In genomic region chr3:185309309-185309708, GRCh38 we compare ENCODE assay signal across 1 cellular context.
TF ChIP-seq lines count a peak whose summit lies in the region.

No MANE protein-coding gene starts in this region.

TF ChIP-seq in HepG2, 621 proteins besides CTCF, POLR2A, EP300 and RAD21 (continued from another document and continues in another):
- TF ChIP-seq TIGD3 (CRISPR knock-in tag; IDR thresholded peaks at IDR 0.05; ENCODE audit: borderline replicate concordance) (no peak), ZNF557 (CRISPR knock-in tag; IDR thresholded peaks at IDR 0.05) (no peak), HMG20B (CRISPR knock-in tag; conservative IDR thresholded peaks at IDR 0.05) (no peak), ATF7-NPFF (CRISPR knock-in tag; IDR thresholded peaks at IDR 0.05; ENCODE audit: low read depth) (no peak), TRIM22 (IDR thresholded peaks at IDR 0.05) (no peak), UBTF (CRISPR knock-in tag; IDR thresholded peaks at IDR 0.05) (no peak), DR1 (CRISPR knock-in tag; IDR thresholded peaks at IDR 0.05) (no peak), ZNF256 (CRISPR knock-in tag; conservative IDR thresholded peaks at IDR 0.05) (no peak), IRX3 (CRISPR knock-in tag; IDR thresholded peaks at IDR 0.05; ENCODE audit: borderline replicate concordance, low read depth) (no peak), FOXM1 (CRISPR knock-in tag; IDR thresholded peaks at IDR 0.05) (no peak), YY1 (IDR thresholded peaks at IDR 0.05; ENCODE audit: insufficient read depth, insufficient replicate concordance, low read depth, low read length) (no peak), ZNF737 (CRISPR knock-in tag; IDR thresholded peaks at IDR 0.05; ENCODE audit: borderline replicate concordance) (no peak), ZNF749 (CRISPR knock-in tag; IDR thresholded peaks at IDR 0.05; ENCODE audit: borderline replicate concordance) (no peak), ZNF512B (CRISPR knock-in tag; IDR thresholded peaks at IDR 0.05; ENCODE audit: borderline replicate concordance) (no peak), ZNF672 (CRISPR knock-in tag; IDR thresholded peaks at IDR 0.05) (no peak), WIZ (CRISPR knock-in tag; IDR thresholded peaks at IDR 0.05) (no peak), KDM4B (CRISPR knock-in tag; IDR thresholded peaks at IDR 0.05) (no peak), IKZF5 (CRISPR knock-in tag; IDR thresholded peaks at IDR 0.05) (no peak), ZGPAT (CRISPR knock-in tag; IDR thresholded peaks at IDR 0.05) (peak; percentile 67), SKI (IDR thresholded peaks at IDR 0.05; ENCODE audit: partially characterized antibody) (no peak), ZFP90 (CRISPR knock-in tag; IDR thresholded peaks at IDR 0.05; ENCODE audit: borderline replicate concordance) (no peak), ETV5 (CRISPR knock-in tag; IDR thresholded peaks at IDR 0.05; ENCODE audit: borderline replicate concordance) (no peak), PRDM15 (CRISPR knock-in tag; IDR thresholded peaks at IDR 0.05) (no peak), TEF (CRISPR knock-in tag; IDR thresholded peaks at IDR 0.05) (no peak), ZBTB20 (CRISPR knock-in tag; IDR thresholded peaks at IDR 0.05; ENCODE audit: borderline replicate concordance, low read depth) (peak; percentile 66; the same call in 1 of the 2 replicates), HOXD1 (CRISPR knock-in tag; IDR thresholded peaks at IDR 0.05) (no peak), SMYD3 (CRISPR knock-in tag; IDR thresholded peaks at IDR 0.05) (no peak), ZNF468 (CRISPR knock-in tag; IDR thresholded peaks at IDR 0.05) (no peak), MAFK (conservative IDR thresholded peaks at IDR 0.05 in 1 of 2, IDR thresholded peaks at IDR 0.05 in 1 of 2; ENCODE audit: low read length in 2 of 2) (no peak), DNMT1 (CRISPR knock-in tag; IDR thresholded peaks at IDR 0.05) (no peak), ZNF83 (CRISPR knock-in tag; IDR thresholded peaks at IDR 0.05; ENCODE audit: borderline replicate concordance) (no peak), CENPX (CRISPR knock-in tag; IDR thresholded peaks at IDR 0.05) (no peak), RCOR2 (CRISPR knock-in tag; IDR thresholded peaks at IDR 0.05) (no peak), ZNF792 (CRISPR knock-in tag; IDR thresholded peaks at IDR 0.05) (no peak), AGO1 (IDR thresholded peaks at IDR 0.05; ENCODE audit: low read depth, low read length, poor library complexity, severe bottlenecking) (no peak), HHEX (CRISPR knock-in tag; IDR thresholded peaks at IDR 0.05) (no peak), RXRA (CRISPR knock-in tag; IDR thresholded peaks at IDR 0.05) (peak; percentile 70; the same call in 1 of the 2 replicates), ZSCAN21 (CRISPR knock-in tag; IDR thresholded peaks at IDR 0.05; ENCODE audit: borderline replicate concordance) (no peak), ZNF10 (CRISPR knock-in tag; IDR thresholded peaks at IDR 0.05; ENCODE audit: borderline replicate concordance, low read depth) (no peak), NFKB2 (CRISPR knock-in tag; IDR thresholded peaks at IDR 0.05; ENCODE audit: borderline replicate concordance) (no peak), MXD1 (CRISPR knock-in tag; IDR thresholded peaks at IDR 0.05) (no peak), ZZZ3 (CRISPR knock-in tag; IDR thresholded peaks at IDR 0.05; ENCODE audit: borderline replicate concordance) (no peak), ZBTB14 (CRISPR knock-in tag; IDR thresholded peaks at IDR 0.05) (no peak), ZNF382 (CRISPR knock-in tag; IDR thresholded peaks at IDR 0.05; ENCODE audit: borderline replicate concordance) (no peak), ZKSCAN1 (IDR thresholded peaks at IDR 0.05; ENCODE audit: low read length) (no peak), ETV6 (CRISPR knock-in tag; conservative IDR thresholded peaks at IDR 0.05) (no peak), ATF7 (IDR thresholded peaks at IDR 0.05) (no peak), ATF7 (CRISPR knock-in tag; IDR thresholded peaks at IDR 0.05) (no peak), RBM22 (optimal IDR thresholded peaks at IDR 0.05; ENCODE audit: low read length) (no peak), ZBTB7B (CRISPR knock-in tag; IDR thresholded peaks at IDR 0.05) (peak; percentile 40; the same call in 1 of the 2 replicates)
